15 cellular contexts compared by ENCODE assay signal in the genomic region with DNA sequence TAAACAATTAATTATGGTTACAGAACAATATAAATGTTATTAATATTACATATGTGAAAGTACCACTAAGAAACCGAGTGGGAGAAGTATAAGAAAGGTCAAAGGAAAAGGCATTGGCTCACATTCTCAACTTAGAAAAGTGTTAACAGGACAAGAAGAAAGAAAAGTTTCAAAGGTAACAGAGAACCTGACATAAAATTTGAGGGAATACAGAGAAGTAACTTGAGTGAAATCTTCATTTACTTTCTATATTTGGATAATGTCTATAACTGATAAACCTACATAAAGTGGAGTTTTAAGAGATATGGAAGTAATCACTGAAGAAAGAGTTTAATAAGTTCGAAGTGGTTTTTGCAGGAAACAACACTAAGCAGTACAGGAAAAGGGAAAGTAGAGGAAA. TPM values are rescaled to one million over a fixed set of nuclear protein-coding genes. Genes with fewer than 3 reads are reported as not detected.
DNase-seq lines count a peak whose midpoint lies in the region; ATAC-seq lines count a peak whose summit lies in the region.
"Had no signal": no experiment of that assay in that cellular context is flagged by ENCODE, and none has a peak within 500 bp of the region (broad histone marks: within the 10 kb centered on the region; RNA-seq: fewer than 3 reads in every experiment).

No MANE protein-coding gene starts in this region.

- ATAC-seq in naive thymus-derived CD8-positive, alpha-beta T cell, result no peak
- ATAC-seq in GM21717 (IDR thresholded peaks at IDR 0.05; ENCODE audit: unreplicated experiment), result no peak

- H3K4me1 Mint-ChIP-seq in naive thymus-derived CD8-positive, alpha-beta T cell, result peaks cover 33 to 78% (median 64%) of the 10 kb centered on the region in 4 donors

- peaks cover 10 to 92% (median 34%) of the 10 kb centered on the region in 11 experiments; a peak in 17 of 22 replicates for H4K20me1 ChIP-seq in BLaER1 treated with 17β-estradiol and CSF1 and Interleukin-3, amounts not matched to agents 10 nM and 100 nM
- H4K20me1 ChIP-seq in GM23248 (ENCODE audit: insufficient read depth), result 0 out of 2 replicates have a peak, but pooled peaks cover 9% of the 10 kb centered on the region

- H3K27ac Mint-ChIP-seq in naive thymus-derived CD8-positive, alpha-beta T cell, result peak overlapping the region in 5 of 10 donors; percentile 8 to 65 (median 43)
- H3K27ac Mint-ChIP-seq: progenitor cell of endocrine pancreas; T-helper 1 cell treated with Interleukin-12 subunit alpha and Interleukin-12 subunit beta and Interleukin-4 antibody, amounts not matched to agents 30 μg/mL and 1 μg/mL, for 36 hours had no signal

- peaks cover 31 to 58% (median 50%) of the 10 kb centered on the region in 10 experiments for H3K4me1 ChIP-seq in BLaER1 treated with 17β-estradiol and CSF1 and Interleukin-3, amounts not matched to agents 10 nM and 100 nM
- H3K4me1 ChIP-seq in GM23248 (ENCODE audit: insufficient read depth) (peaks cover 24% of the 10 kb centered on the region), adipocyte (ENCODE audit: control insufficient read depth, insufficient read depth, low read length) (peaks cover 32% of the 10 kb centered on the region)

- peaks cover 0 to 1% (median 0%) of the 10 kb centered on the region in 9 donors for H3K9me3 Mint-ChIP-seq in naive thymus-derived CD8-positive, alpha-beta T cell

- H3K4me2 ChIP-seq in BLaER1 treated with 17β-estradiol and CSF1 and Interleukin-3, amounts not matched to agents 10 nM and 100 nM, result peak overlapping the region; percentile 57 to 79 (median 70)
- peak overlapping the region; percentile 48 for H3K4me2 ChIP-seq in GM23248 (ENCODE audit: unreplicated experiment)

- DNase-seq in GM23248, result no peak
- DNase-seq in adipocyte (ENCODE audit: low read depth), result no peak
- DNase-seq in naive thymus-derived CD8-positive, alpha-beta T cell, result no peak
- no peak for DNase-seq in AML-193 (lab: John Stamatoyannopoulos, UW)
- DNase-seq in inferior parietal cortex (ENCODE audit: extremely low spot score), result no peak
- DNase-seq: activated CD4-positive, alpha-beta T cell treated with anti-CD3 and anti-CD28 coated beads, Interleukin-2, amount 50 U/mL, for 48 hours; C1 segment of cervical spinal cord; kidney; MG63; NCI-H2107; NCI-H774 had no signal

- H3K27me3 ChIP-seq in BLaER1 treated with 17β-estradiol and CSF1 and Interleukin-3, amounts not matched to agents 10 nM and 100 nM, result peaks cover 0 to 7% (median 0%) of the 10 kb centered on the region in 11 experiments; a peak in 1 of 22 replicates
- H3K27me3 ChIP-seq in GM23248 (replicated peaks; ENCODE audit: insufficient read depth) (no peaks in the 10 kb centered on the region), adipocyte (replicated peaks; ENCODE audit: control insufficient read depth, insufficient read depth, low read length) (no peaks in the 10 kb centered on the region)
- H3K27me3 ChIP-seq: MG63 had no signal

- peaks cover 3 to 14% (median 5%) of the 10 kb centered on the region in 3 donors for H3K36me3 Mint-ChIP-seq in naive thymus-derived CD8-positive, alpha-beta T cell

- POLR2A ChIA-PET in naive thymus-derived CD8-positive, alpha-beta T cell (lab: Charles Lee), result no interaction called here

- H2AFZ ChIP-seq in GM23248, result no peak overlapping the region

- no peaks in the 10 kb centered on the region for H3K27me3 Mint-ChIP-seq in naive thymus-derived CD8-positive, alpha-beta T cell
- H3K27me3 Mint-ChIP-seq: progenitor cell of endocrine pancreas had no signal

- H3K9ac ChIP-seq in BLaER1 treated with 17β-estradiol and CSF1 and Interleukin-3, amounts not matched to agents 10 nM and 100 nM, result 0 out of 22 replicates have a peak overlapping the region, but pooled peaks of 1 of the 11 experiments have one; percentile 4
- no peak overlapping the region for H3K9ac ChIP-seq in GM23248
- H3K9ac ChIP-seq in adipocyte (ENCODE audit: low read length), result peak overlapping the region; percentile 13

- WGBS in GM23248 (ENCODE audit: low coverage in 1 of 2, low lambda C conversion rate in 2 of 2, missing lambda C conversion rate in 2 of 2), 2 experiments, result 42 to 45% methylated on average over 2 of the region's 2 CpGs

- H3K9me3 ChIP-seq in BLaER1 treated with 17β-estradiol and CSF1 and Interleukin-3, amounts not matched to agents 10 nM and 100 nM (replicated peaks in 1 of 11), result peaks cover 0 to 23% (median 12%) of the 10 kb centered on the region in 11 experiments; a peak in 12 of 22 replicates
- H3K9me3 ChIP-seq in GM23248 (ENCODE audit: low read depth) (no peaks in the 10 kb centered on the region), adipocyte (ENCODE audit: control insufficient read depth, low read length) (no peaks in the 10 kb centered on the region)
- H3K9me3 ChIP-seq: MG63 had no signal

- no peak overlapping the region for H3K4me3 ChIP-seq in BLaER1 treated with 17β-estradiol and CSF1 and Interleukin-3, amounts not matched to agents 10 nM and 100 nM
- H3K4me3 ChIP-seq in GM23248, result no peak overlapping the region
- peak overlapping the region; percentile 57 for H3K4me3 ChIP-seq in adipocyte (ENCODE audit: low read length)
- H3K4me3 ChIP-seq: MG63 had no signal

- in situ Hi-C loops in GM23248 (cut with MboI), result no loop called here

- H3K79me2 ChIP-seq in GM23248 (ENCODE audit: insufficient read depth), result peaks cover 98% of the 10 kb centered on the region

- H3K4me3 Mint-ChIP-seq in naive thymus-derived CD8-positive, alpha-beta T cell, result peak overlapping the region in 8 of 10 donors; percentile 36 to 79 (median 54)
- H3K4me3 Mint-ChIP-seq: T-helper 1 cell treated with Interleukin-12 subunit alpha and Interleukin-12 subunit beta and Interleukin-4 antibody, amounts not matched to agents 30 μg/mL and 1 μg/mL, for 36 hours had no signal

- H3K36me3 ChIP-seq in BLaER1 treated with 17β-estradiol and CSF1 and Interleukin-3, amounts not matched to agents 10 nM and 100 nM, result peaks cover 0 to 23% (median 4%) of the 10 kb centered on the region in 11 experiments; a peak in 11 of 22 replicates
- H3K36me3 ChIP-seq in GM23248 (ENCODE audit: low read depth) (no peaks in the 10 kb centered on the region), adipocyte (ENCODE audit: control insufficient read depth, insufficient read depth, low read length, severe bottlenecking) (no peaks in the 10 kb centered on the region)
- H3K36me3 ChIP-seq: MG63 had no signal

- H3F3A ChIP-seq in GM23248 (ENCODE audit: insufficient read depth), result 0 out of 2 replicates have a peak, but pooled peaks cover 10% of the 10 kb centered on the region

- H3K27ac ChIP-seq in BLaER1 treated with 17β-estradiol and CSF1 and Interleukin-3, amounts not matched to agents 10 nM and 100 nM, result peak overlapping the region in 5 of 11 experiments; percentile 21 to 58 (median 33); a peak in 6 of 22 replicates
- H3K27ac ChIP-seq in GM23248, result peak overlapping the region; percentile 39

- no peaks in the 10 kb centered on the region for H3K9me2 ChIP-seq in GM23248 (ENCODE audit: insufficient read depth)

RNA-seq across cellular contexts. Expression of gene REPS1, which starts 30.1 kb away (rescaled TPM):
- 21.1 and 24.4 TPM in 2 replicates for total RNA-seq in GM23248 (2014; rRNA removed; shearing (Covaris generic))
- polyA plus RNA-seq in GM23248 (2016; fragmentation: Nextera tagmentation; extraction: Ambion mirVana), result 12.4 and 13.1 TPM in 2 replicates
- total RNA-seq in naive thymus-derived CD8-positive, alpha-beta T cell, result 10 to 100 TPM; 69.9 to 70.0 TPM
- polyA plus RNA-seq in naive thymus-derived CD8-positive, alpha-beta T cell, result 10 to 100 TPM; 19.4 to 45.3 (median 28.4) TPM
